Comparison of ENCODE assay signal across 18 cellular contexts in the genomic region with DNA sequence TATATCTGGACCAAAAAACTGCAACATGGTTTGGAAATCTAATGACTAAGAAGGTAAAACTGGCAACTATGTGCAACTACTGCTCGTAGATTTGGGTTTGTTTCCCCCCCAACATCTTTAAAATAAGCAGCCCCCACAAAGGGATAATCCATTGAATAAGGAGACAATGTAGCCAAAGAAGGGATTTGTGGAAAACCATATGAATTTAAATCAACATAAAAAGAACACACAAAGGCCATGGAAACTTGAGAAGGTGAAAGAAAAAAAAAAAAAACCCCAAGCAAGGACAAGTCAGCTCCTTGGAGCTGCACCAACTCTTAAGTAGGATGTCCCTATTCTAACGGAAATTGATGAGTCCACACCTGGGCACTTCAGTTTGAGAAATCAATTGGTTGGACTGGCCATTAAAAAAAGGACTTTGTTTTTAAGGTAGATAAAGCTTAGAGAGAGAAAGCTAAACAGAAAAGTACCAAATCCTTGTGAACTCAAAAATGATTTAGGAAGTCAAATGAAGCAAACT. TPM values are rescaled to one million over a fixed set of nuclear protein-coding genes. Genes with fewer than 3 reads are reported as not detected.
"Had no signal": no experiment of that assay in that cellular context is flagged by ENCODE, and none has a peak within 500 bp of the region (broad histone marks: within the 10 kb centered on the region; RNA-seq: fewer than 3 reads in every experiment).

No MANE protein-coding gene starts in this region.

- H3K27ac ChIP-seq: colonic mucosa, hepatocyte, pancreas had no signal

- H3K9me3 ChIP-seq: colonic mucosa, pancreas had no signal

- H3K27me3 Mint-ChIP-seq: naive thymus-derived CD8-positive, alpha-beta T cell; progenitor cell of endocrine pancreas had no signal

- H3K9me3 Mint-ChIP-seq: naive thymus-derived CD8-positive, alpha-beta T cell had no signal

- H3K36me3 ChIP-seq: colonic mucosa, pancreas had no signal

- H3K4me1 ChIP-seq: colonic mucosa, pancreas had no signal

- ATAC-seq: left lobe of liver; naive thymus-derived CD8-positive, alpha-beta T cell; pancreas; right cardiac atrium had no signal

- H3K79me2 ChIP-seq: hepatocyte had no signal

- H2AFZ ChIP-seq: hepatocyte had no signal

- H3K27ac Mint-ChIP-seq: progenitor cell of endocrine pancreas had no signal

- H3K4me3 ChIP-seq: colonic mucosa, hepatocyte, pancreas, smooth muscle cell had no signal

- DNase-seq: colonic mucosa; dermis blood vessel endothelial cell; erythroblast; foreskin melanocyte; head of caudate nucleus; islet precursor cell; mammary epithelial cell; naive thymus-derived CD8-positive, alpha-beta T cell; pancreas; right cardiac atrium; stimulated activated CD4-positive, alpha-beta T cell treated with anti-CD3 and anti-CD28 coated beads, Interleukin-2, amount 100 ng/mL, for 48 hours; stimulated activated naive CD4-positive, alpha-beta T cell treated with Interleukin-2 at 50 U/mL for 16 hours; trophoblast cell had no signal

- H3K4me3 Mint-ChIP-seq: naive thymus-derived CD8-positive, alpha-beta T cell had no signal

- H3K27me3 ChIP-seq: colonic mucosa, hepatocyte, pancreas had no signal

- H3K4me2 ChIP-seq: hepatocyte, smooth muscle cell had no signal

RNA-seq across cellular contexts. Expression of a gene that starts 53.7 kb away (rescaled TPM):
- total RNA-seq: dermis blood vessel endothelial cell, hepatocyte, lower leg skin, mammary epithelial cell had no signal
- polyA plus RNA-seq: naive thymus-derived CD8-positive, alpha-beta T cell; smooth muscle cell had no signal
